8 cellular contexts compared by ENCODE assay signal in genomic region chr16:20807822-20808207, GRCh38. TPM values are rescaled to one million over a fixed set of nuclear protein-coding genes. Genes with fewer than 3 reads are reported as not detected.
DNase-seq lines count a peak whose midpoint lies in the region; ATAC-seq and TF ChIP-seq lines count a peak whose summit lies in the region.
"Had no signal": no experiment of that assay in that cellular context is flagged by ENCODE, and none has a peak within 500 bp of the region (broad histone marks: within the 10 kb centered on the region; RNA-seq: fewer than 3 reads in every experiment).

No MANE protein-coding gene starts in this region.

- intact Hi-C loops in Calu3 (cut with micrococcal nuclease; ENCODE audit: unreplicated experiment): loop anchor here (10.0 kb wide), 1 partner anchor 497 kb away; no protein-coding TSS in a partner anchor

- H4K20me1 ChIP-seq in KMS-11 (ENCODE audit: insufficient read depth): no peaks in the 10 kb centered on the region

- H3K4me2 ChIP-seq in KMS-11: peak overlapping the region; percentile 73

- TF ChIP-seq CTCF in Calu3 (IDR thresholded peaks at IDR 0.05; ENCODE audit: unreplicated experiment) (no peak), KMS-11 (conservative IDR thresholded peaks at IDR 0.05; ENCODE audit: low read depth, low read length) (no peak)

- H3K4me1 Mint-ChIP-seq in Calu3 (ENCODE audit: low read depth, unreplicated experiment): peaks cover 18% of the 10 kb centered on the region
- peaks cover 23 to 27% of the 10 kb centered on the region in 2 donors for H3K4me1 Mint-ChIP-seq in natural killer cell treated with Interleukin-12 subunit alpha and Interleukin-12 subunit beta and Interleukin-15 and Interleukin-18, amount 100 ng/mL, for 72 hours (ENCODE audit: low read depth in 2 of 2)

- H3K9me3 Mint-ChIP-seq in Calu3 (ENCODE audit: low read depth, unreplicated experiment): no peaks in the 10 kb centered on the region
- H3K9me3 Mint-ChIP-seq in activated naive CD4-positive, alpha-beta T cell treated with anti-CD3 and anti-CD28 coated beads, Interleukin-2, amount 50 U/mL, for 72 hours: no peaks in the 10 kb centered on the region
- no peaks in the 10 kb centered on the region for H3K9me3 Mint-ChIP-seq in natural killer cell treated with Interleukin-12 subunit alpha and Interleukin-12 subunit beta and Interleukin-15 and Interleukin-18, amount 100 ng/mL, for 72 hours

- ATAC-seq in activated naive CD4-positive, alpha-beta T cell treated with anti-CD3 and anti-CD28 coated beads, Interleukin-2, amount 50 U/mL, for 72 hours: no peak
- ATAC-seq in natural killer cell treated with Interleukin-12 subunit alpha and Interleukin-12 subunit beta and Interleukin-15 and Interleukin-18, amount 100 ng/mL, for 72 hours: no peak
- ATAC-seq in HG02938 (IDR thresholded peaks at IDR 0.05; ENCODE audit: unreplicated experiment) (no peak), GM18520 (IDR thresholded peaks at IDR 0.05; ENCODE audit: unreplicated experiment) (no peak), HG02642 (IDR thresholded peaks at IDR 0.05; ENCODE audit: poor library complexity, unreplicated experiment) (no peak)

- peaks cover 32% of the 10 kb centered on the region for H3K36me3 Mint-ChIP-seq in Calu3 (ENCODE audit: insufficient read depth, unreplicated experiment)
- H3K36me3 Mint-ChIP-seq in activated naive CD4-positive, alpha-beta T cell treated with anti-CD3 and anti-CD28 coated beads, Interleukin-2, amount 50 U/mL, for 72 hours: peaks cover 8 to 20% of the 10 kb centered on the region in 2 donors
- no peaks in the 10 kb centered on the region for H3K36me3 Mint-ChIP-seq in natural killer cell treated with Interleukin-12 subunit alpha and Interleukin-12 subunit beta and Interleukin-15 and Interleukin-18, amount 100 ng/mL, for 72 hours

- no TSS peak for BruUV-seq in Calu3 (replicated peaks; lab: Mats Ljungman, UMichigan)

- no peaks in the 10 kb centered on the region for H3K27me3 ChIP-seq in KMS-11 (ENCODE audit: insufficient read depth, low read depth)

- no peaks in the 10 kb centered on the region for H3K36me3 ChIP-seq in KMS-11 (ENCODE audit: insufficient read depth)

- peaks cover 8% of the 10 kb centered on the region for H3K4me1 ChIP-seq in KMS-11 (ENCODE audit: low read depth, poor library complexity, severe bottlenecking)

- peak overlapping the region; percentile 91; the same call in 1 of the 2 replicates for H2AFZ ChIP-seq in KMS-11 (ENCODE audit: low read depth)

- H3K4me3 Mint-ChIP-seq in Calu3 (ENCODE audit: low read depth, unreplicated experiment): peak overlapping the region; percentile 84
- H3K4me3 Mint-ChIP-seq in natural killer cell treated with Interleukin-12 subunit alpha and Interleukin-12 subunit beta and Interleukin-15 and Interleukin-18, amount 100 ng/mL, for 72 hours: peak overlapping the region; percentile 99

- CTCF ChIA-PET in Calu3 (lab: Charles Lee): no interaction called here

- peak overlapping the region; percentile 80; the same call in 1 of the 2 replicates for H3K9ac ChIP-seq in KMS-11

- no peak overlapping the region for H3K4me3 ChIP-seq in KMS-11 (IDR thresholded peaks at IDR 0.05; ENCODE audit: insufficient read depth, low read depth, low read length)

- no peak for DNase-seq in Calu3
- no peak for DNase-seq in activated naive CD4-positive, alpha-beta T cell treated with anti-CD3 and anti-CD28 coated beads, Interleukin-2, amount 50 U/mL, for 72 hours (ENCODE audit: low spot score in 2 of 2)
- DNase-seq in natural killer cell treated with Interleukin-12 subunit alpha and Interleukin-12 subunit beta and Interleukin-15 and Interleukin-18, amount 100 ng/mL, for 72 hours (ENCODE audit: low spot score): no peak
- DNase-seq: NCI-H226 had no signal

- H3K27ac Mint-ChIP-seq in Calu3 (ENCODE audit: unreplicated experiment): no peak overlapping the region
- H3K27ac Mint-ChIP-seq in activated naive CD4-positive, alpha-beta T cell treated with anti-CD3 and anti-CD28 coated beads, Interleukin-2, amount 50 U/mL, for 72 hours: peak overlapping the region; percentile 86 to 98
- peak overlapping the region; percentile 99 to 100 for H3K27ac Mint-ChIP-seq in natural killer cell treated with Interleukin-12 subunit alpha and Interleukin-12 subunit beta and Interleukin-15 and Interleukin-18, amount 100 ng/mL, for 72 hours

- no peaks in the 10 kb centered on the region for H3K27me3 Mint-ChIP-seq in Calu3 (ENCODE audit: unreplicated experiment)
- H3K27me3 Mint-ChIP-seq in natural killer cell treated with Interleukin-12 subunit alpha and Interleukin-12 subunit beta and Interleukin-15 and Interleukin-18, amount 100 ng/mL, for 72 hours: no peaks in the 10 kb centered on the region

- 0 out of 2 replicates have a peak overlapping the region, but pooled peaks have one; percentile 74 for H3K27ac ChIP-seq in KMS-11

- H3K79me2 ChIP-seq in KMS-11 (ENCODE audit: insufficient read depth, low read depth): no peaks in the 10 kb centered on the region; the same call in 1 of the 2 replicates

RNA-seq across cellular contexts. Expression of gene REXO5, which starts 1.5 kb away (rescaled TPM):
- total RNA-seq in Calu3 (2022): 10.1 and 10.4 TPM in 2 replicates
- total RNA-seq in activated naive CD4-positive, alpha-beta T cell treated with anti-CD3 and anti-CD28 coated beads, Interleukin-2, amount 50 U/mL, for 72 hours: 10 to 100 TPM; 18.5 to 18.9 TPM
- 10 to 100 TPM in 1 of 2 donors, 1 to 10 TPM in 1; 8.3 to 15.8 TPM for total RNA-seq in natural killer cell treated with Interleukin-12 subunit alpha and Interleukin-12 subunit beta and Interleukin-15 and Interleukin-18, amount 100 ng/mL, for 72 hours

RNA-seq across cellular contexts. Expression of gene ERI2, which starts 1.5 kb away (rescaled TPM):
- 28.7 and 32.6 TPM in 2 replicates for total RNA-seq in Calu3 (2022)
- total RNA-seq in activated naive CD4-positive, alpha-beta T cell treated with anti-CD3 and anti-CD28 coated beads, Interleukin-2, amount 50 U/mL, for 72 hours: 10 to 100 TPM; 19.6 to 36.2 TPM
- 10 to 100 TPM; 14.7 to 22.8 TPM for total RNA-seq in natural killer cell treated with Interleukin-12 subunit alpha and Interleukin-12 subunit beta and Interleukin-15 and Interleukin-18, amount 100 ng/mL, for 72 hours

RNA-seq across cellular contexts. Expression of gene ACSM3, which starts 44.0 kb away (rescaled TPM):
- total RNA-seq in Calu3 (2022): 49.5 and 65.0 TPM in 2 replicates
- total RNA-seq in activated naive CD4-positive, alpha-beta T cell treated with anti-CD3 and anti-CD28 coated beads, Interleukin-2, amount 50 U/mL, for 72 hours: 10 to 100 TPM; 18.1 to 55.0 TPM
- total RNA-seq in natural killer cell treated with Interleukin-12 subunit alpha and Interleukin-12 subunit beta and Interleukin-15 and Interleukin-18, amount 100 ng/mL, for 72 hours: 1 to 10 TPM; 1.5 to 7.2 TPM
